In the genomic region with DNA sequence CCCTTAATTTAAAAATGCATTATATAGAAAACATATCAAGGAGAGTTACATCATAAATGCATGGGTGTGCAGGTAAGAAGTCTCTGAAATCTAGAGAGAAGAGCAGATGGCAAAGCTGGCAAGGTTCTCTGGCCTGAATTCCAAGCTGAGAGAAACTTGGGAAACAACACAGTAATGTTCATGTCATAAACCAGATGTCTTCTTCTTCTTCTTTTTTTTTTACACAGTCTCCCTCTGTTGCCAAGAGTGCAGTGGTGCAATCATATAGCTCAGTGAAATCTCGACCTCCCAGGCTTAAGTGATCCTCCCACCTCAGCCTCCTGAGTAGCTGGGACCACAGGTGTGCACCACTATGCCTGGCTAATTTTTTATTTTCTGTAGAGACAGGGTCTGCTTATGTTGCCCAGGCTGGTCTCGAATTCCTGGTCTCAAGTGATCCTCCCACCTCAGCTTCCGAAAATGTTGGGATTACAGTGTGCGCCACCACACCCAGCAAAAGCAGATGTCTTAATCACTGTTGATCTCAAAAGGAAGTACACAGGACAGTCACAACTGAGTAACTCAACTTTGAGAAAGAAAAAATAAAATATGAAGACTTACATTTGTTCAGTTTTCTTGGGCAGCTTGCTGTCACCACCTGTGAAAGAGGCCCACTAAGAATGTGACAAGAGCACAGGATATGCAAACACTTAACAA, we compare ENCODE assay signal across 16 cellular contexts.
A peak's percentile ranks its signal among the peaks of the same experiment; 100 is the strongest.
DNase-seq lines count a peak whose midpoint lies in the region; ATAC-seq and TF ChIP-seq lines count a peak whose summit lies in the region.
"Had no signal": no experiment of that assay in that cellular context is flagged by ENCODE, and none has a peak within 500 bp of the region (broad histone marks: within the 10 kb centered on the region; RNA-seq: fewer than 3 reads in every experiment).

No MANE protein-coding gene starts in this region.

- peak in 1 of 2 donors; percentile 73 for DNase-seq in cardiac muscle cell (ENCODE audit: low read depth in 1 of 2, low spot score in 1 of 2)
- no peak for DNase-seq in right cardiac atrium
- DNase-seq in NCI-H2171 (lab: John Stamatoyannopoulos, UW), result peak; percentile 39
- DNase-seq in epithelial cell of esophagus (ENCODE audit: low read depth), result no peak
- DNase-seq in NCI-H2227 treated with DMSO at 0.1 percent for 48 hours (lab: John Stamatoyannopoulos, UW), result no peak
- DNase-seq: activated CD4-positive, CD25-positive, alpha-beta regulatory T cell; activated gamma-delta T cell treated with Interleukin-2 at 50 U/mL for 16 hours; colonic mucosa; glutamatergic neuron; NCI-H2081 treated with DMSO at 0.1 percent for 48 hours; stimulated activated naive CD8-positive, alpha-beta T cell treated with anti-CD3 and anti-CD28 coated beads, Interleukin-15, amount 100 ng/mL, for 72 hours had no signal

- H3K4me1 ChIP-seq in cardiac muscle cell (ENCODE audit: low read depth) (no peaks in the 10 kb centered on the region), right cardiac atrium (ENCODE audit: control insufficient read depth, insufficient read depth, low read length) (no peaks in the 10 kb centered on the region)
- H3K4me1 ChIP-seq: colonic mucosa had no signal

- TF ChIP-seq CTCF in cardiac muscle cell (IDR thresholded peaks at IDR 0.05; ENCODE audit: low read depth, low read length) (peak; percentile 16), epithelial cell of esophagus (IDR thresholded peaks at IDR 0.05; ENCODE audit: insufficient read depth, low read depth, low read length, missing control alignments) (peak; percentile 22)

- H3K27me3 ChIP-seq in cardiac muscle cell, result no peaks in the 10 kb centered on the region
- no peaks in the 10 kb centered on the region for H3K27me3 ChIP-seq in right cardiac atrium (ENCODE audit: control insufficient read depth, insufficient read depth)
- H3K27me3 ChIP-seq: colonic mucosa had no signal

- 82% methylated on average over 4 of the region's 4 CpGs for WGBS in right cardiac atrium

- peaks cover 17% of the 10 kb centered on the region for H3K36me3 ChIP-seq in cardiac muscle cell
- H3K36me3 ChIP-seq: colonic mucosa had no signal

- H3K27ac ChIP-seq in cardiac muscle cell (no peak overlapping the region), right cardiac atrium (ENCODE audit: low read length) (no peak overlapping the region)
- H3K27ac ChIP-seq: colonic mucosa had no signal

- intact Hi-C loops in right cardiac atrium (cut with DNase I), result no loop called here

- ATAC-seq in right cardiac atrium (no peak), HG02610 (IDR thresholded peaks at IDR 0.05; ENCODE audit: unreplicated experiment) (no peak), GM19455 (IDR thresholded peaks at IDR 0.05; ENCODE audit: unreplicated experiment) (no peak), GM21390 (IDR thresholded peaks at IDR 0.05; ENCODE audit: unreplicated experiment) (no peak)
- ATAC-seq: Right ventricle myocardium inferior; stimulated activated naive CD8-positive, alpha-beta T cell treated with anti-CD3 and anti-CD28 coated beads, Interleukin-15, amount 100 ng/mL, for 72 hours had no signal

- H3K9me3 ChIP-seq in cardiac muscle cell (ENCODE audit: low read depth), result no peaks in the 10 kb centered on the region
- H3K9me3 ChIP-seq in right cardiac atrium (ENCODE audit: control insufficient read depth, low read length), result no peaks in the 10 kb centered on the region
- H3K9me3 ChIP-seq: colonic mucosa had no signal

- no peak overlapping the region for H3K4me3 ChIP-seq in cardiac muscle cell
- no peak overlapping the region for H3K4me3 ChIP-seq in right cardiac atrium (ENCODE audit: low read length)
- no peak overlapping the region for H3K4me3 ChIP-seq in epithelial cell of esophagus (ENCODE audit: low read length)
- H3K4me3 ChIP-seq: colonic mucosa, lung had no signal
